Comparison of ENCODE assay signal across 13 cellular contexts in the genomic region with DNA sequence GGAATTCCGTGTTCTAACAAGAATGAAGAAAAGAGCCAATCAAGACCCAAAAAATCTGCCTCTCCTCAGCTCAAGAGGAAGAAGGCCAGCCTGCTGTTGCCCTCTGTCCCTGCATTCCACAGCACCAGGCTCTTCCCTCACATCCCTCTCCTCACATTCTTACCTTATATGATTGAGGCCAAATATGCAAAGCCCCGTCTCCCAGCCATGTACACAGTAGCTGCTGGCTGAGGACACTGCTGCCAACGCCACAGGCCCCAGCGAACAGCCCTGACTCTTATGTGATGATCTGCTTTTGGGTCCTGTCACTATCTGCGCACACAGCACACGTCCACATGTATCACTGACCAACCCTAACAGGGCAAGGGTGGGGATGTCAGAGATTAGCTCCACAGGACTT.
DNase-seq lines count a peak whose midpoint lies in the region; ATAC-seq, FAIRE-seq and TF ChIP-seq lines count a peak whose summit lies in the region.
"Had no signal": no experiment of that assay in that cellular context is flagged by ENCODE, and none has a peak within 500 bp of the region (broad histone marks: within the 10 kb centered on the region; RNA-seq: fewer than 3 reads in every experiment).

No MANE protein-coding gene starts in this region.

- TF ChIP-seq EP300 in H1 (IDR thresholded peaks at IDR 0.05; ENCODE audit: borderline replicate concordance in 1 of 2, low read depth in 2 of 2, low read length in 2 of 2) = no peak

- H3K79me1 ChIP-seq in H1 (ENCODE audit: low read depth, low read length) = 0 out of 2 replicates have a peak, but pooled peaks cover 4% of the 10 kb centered on the region

- H3K9ac ChIP-seq in H1 (replicated peaks in 1 of 4; ENCODE audit: extremely low read depth in 1 of 4, low read depth in 3 of 4, low read length in 3 of 4) (no peak overlapping the region), rectal smooth muscle tissue (ENCODE audit: low read length) (no peak overlapping the region)

- H3K4me3 ChIP-seq in H1 (ENCODE audit: extremely low read depth in 1 of 4, insufficient read depth in 2 of 4, low read depth in 3 of 4, low read length in 4 of 4) (no peak overlapping the region), rectal smooth muscle tissue (ENCODE audit: low read length) (peak overlapping the region; percentile 24), MG63 (no peak overlapping the region)
- H3K4me3 ChIP-seq: pancreas had no signal

- no peak overlapping the region for H3K56ac ChIP-seq in H1 (replicated peaks; ENCODE audit: insufficient read length, low read depth, low read length)

- peaks cover 0 to 49% of the 10 kb centered on the region in 2 experiments; a peak in 2 of 4 replicates for H3K79me2 ChIP-seq in H1 (ENCODE audit: control insufficient read depth in 1 of 2, insufficient read depth in 2 of 2, low read length in 2 of 2)

- TF ChIP-seq RAD21 in H1 (IDR thresholded peaks at IDR 0.05 in 1 of 2, conservative IDR thresholded peaks at IDR 0.05 in 1 of 2; ENCODE audit: low read depth in 2 of 2, low read length in 2 of 2) = no peak

- no peak overlapping the region for H2AK5ac ChIP-seq in H1 (ENCODE audit: low read depth, low read length)

- TF ChIP-seq CTCF in H1 (IDR thresholded peaks at IDR 0.05; ENCODE audit: control extremely low read depth in 1 of 3, insufficient read depth in 1 of 3, low read depth in 1 of 3, low read length in 3 of 3) = no peak

- no peak overlapping the region for H3K18ac ChIP-seq in H1 (ENCODE audit: extremely low read depth, low read length)

- 78% methylated on average over 6 of the region's 6 CpGs; no CpG with 5 or more reads in 1 of the 2 experiments for WGBS in H1 (ENCODE audit: extremely low coverage in 1 of 2, insufficient coverage in 1 of 2, insufficient read length in 1 of 2, insufficient replicate concordance in 2 of 2, low coverage in 1 of 2, low lambda C conversion rate in 2 of 2, missing lambda C conversion rate in 1 of 2), 2 experiments

- H2BK5ac ChIP-seq in H1 (ENCODE audit: low read depth, low read length) = no peak overlapping the region

- FAIRE-seq in H1 (lab: Jason Lieb, UNC) = no peak
- FAIRE-seq: pancreas had no signal

- no peak overlapping the region for H2AFZ ChIP-seq in H1 (ENCODE audit: low read length)

- ATAC-seq in GM19025 (IDR thresholded peaks at IDR 0.05; ENCODE audit: low read depth, unreplicated experiment) (peak; percentile 13), HG03066 (IDR thresholded peaks at IDR 0.05; ENCODE audit: low read depth, unreplicated experiment) (peak; percentile 41)
- ATAC-seq: pancreas had no signal

- no peak overlapping the region for H3K4me2 ChIP-seq in H1 (ENCODE audit: insufficient read depth in 1 of 2, low read depth in 2 of 2, low read length in 2 of 2)

- H3K36me3 ChIP-seq in H1 (ENCODE audit: control insufficient read depth in 2 of 4, insufficient read depth in 4 of 4, low read length in 3 of 4) = no peaks in the 10 kb centered on the region
- H3K36me3 ChIP-seq in rectal smooth muscle tissue (ENCODE audit: control insufficient read depth, insufficient read depth, low read length) = no peaks in the 10 kb centered on the region
- H3K36me3 ChIP-seq in MG63 = peaks cover 11% of the 10 kb centered on the region
- H3K36me3 ChIP-seq: pancreas had no signal

- H3K14ac ChIP-seq in H1 (ENCODE audit: insufficient read length) = no peak overlapping the region

- H4K20me1 ChIP-seq in H1 (replicated peaks in 1 of 2; ENCODE audit: control insufficient read depth in 1 of 2, insufficient read depth in 2 of 2, low read length in 2 of 2) = peaks cover 8 to 21% of the 10 kb centered on the region in 2 experiments

- no peak overlapping the region for H3K27ac ChIP-seq in H1 (ENCODE audit: low read depth, low read length)
- peak overlapping the region; percentile 0 for H3K27ac ChIP-seq in rectal smooth muscle tissue (ENCODE audit: low read depth, low read length)
- H3K27ac ChIP-seq: pancreas, VCaP had no signal

- peak overlapping the region; percentile 33; the same call in 1 of the 2 replicates for H2BK12ac ChIP-seq in H1 (ENCODE audit: low read depth, low read length)

- H4K8ac ChIP-seq in H1 (ENCODE audit: extremely low read depth, insufficient read depth, low read length) = no peak overlapping the region

- H2BK20ac ChIP-seq in H1 (ENCODE audit: low read length) = no peak overlapping the region

- H3K23ac ChIP-seq in H1 (ENCODE audit: insufficient read length) = no peak overlapping the region

- H4K91ac ChIP-seq in H1 (replicated peaks; ENCODE audit: insufficient read length, low read length) = no peak overlapping the region

- H3K9me3 ChIP-seq in H1 (ENCODE audit: insufficient read depth in 2 of 2, low read depth in 1 of 2, low read length in 1 of 2) (no peaks in the 10 kb centered on the region), MG63 (no peaks in the 10 kb centered on the region)
- H3K9me3 ChIP-seq: pancreas had no signal

- DNase-seq in H1 (ENCODE audit: low read depth in 1 of 2, low spot score in 2 of 2) (no peak), MG63 (no peak), NCI-H1417 (lab: John Stamatoyannopoulos, UW) (no peak)
- no peak for DNase-seq in activated CD4-positive, CD25-positive, alpha-beta regulatory T cell treated with anti-CD3 and anti-CD28 coated beads, Interleukin-2, amount 50 U/mL, for 72 hours
- no peak for DNase-seq in stimulated activated naive CD4-positive, alpha-beta T cell (lab: John Stamatoyannopoulos, UW)
- DNase-seq: effector memory CD4-positive, alpha-beta T cell; NCI-H1092 treated with DMSO at 0.1 percent for 48 hours; OCI-M1; pancreas had no signal

- no peak overlapping the region for H4K5ac ChIP-seq in H1 (ENCODE audit: insufficient read length, low read depth, low read length)

- H3K27me3 ChIP-seq in H1 (replicated peaks in 1 of 4; ENCODE audit: control insufficient read depth in 3 of 4, extremely low read depth in 1 of 4, insufficient read depth in 3 of 4, low read length in 3 of 4) (no peaks in the 10 kb centered on the region), rectal smooth muscle tissue (ENCODE audit: control insufficient read depth, insufficient read depth, low read length) (no peaks in the 10 kb centered on the region), MG63 (no peaks in the 10 kb centered on the region)
- H3K27me3 ChIP-seq: pancreas had no signal

- POLR2A ChIA-PET in H1 (lab: Charles Lee; ENCODE audit: partially characterized antibody) = interaction anchor here (1.0 kb wide), 1 partner anchor 46 kb away, joined by 3 read pairs; no protein-coding TSS in a partner anchor

- H3K4ac ChIP-seq in H1 (replicated peaks; ENCODE audit: insufficient read length, low read depth, low read length) = no peak overlapping the region

- CTCF ChIA-PET in H1 (lab: Charles Lee; ENCODE audit: partially characterized antibody) = interaction anchor here (0.8 to 1.5 kb wide), 3 partner anchors 72 to 193 kb away, joined by 3 to 5 read pairs (median 4); no protein-coding TSS in a partner anchor

- no peaks in the 10 kb centered on the region for H3K23me2 ChIP-seq in H1 (ENCODE audit: low read depth, low read length)

- H3K4me1 ChIP-seq in H1 (replicated peaks in 1 of 4; ENCODE audit: control insufficient read depth in 3 of 4, insufficient read depth in 4 of 4, low read length in 3 of 4) (peaks cover 0 to 4% (median 2%) of the 10 kb centered on the region in 4 experiments; a peak in 6 of 7 replicates), rectal smooth muscle tissue (ENCODE audit: control insufficient read depth, insufficient read depth, low read length) (peaks cover 11% of the 10 kb centered on the region)
- H3K4me1 ChIP-seq: pancreas had no signal

- TF ChIP-seq POLR2A in H1 (IDR thresholded peaks at IDR 0.05; ENCODE audit: control extremely low read depth in 1 of 2, low read depth in 2 of 2, low read length in 2 of 2) = no peak

- no peak overlapping the region for H2BK120ac ChIP-seq in H1 (replicated peaks; ENCODE audit: low read depth, low read length)

- 0 out of 2 replicates have a peak overlapping the region, but pooled peaks have one; percentile 63 for H2BK15ac ChIP-seq in H1 (ENCODE audit: low read length)

TF ChIP-seq in H1, 55 proteins besides CTCF, POLR2A, EP300 and RAD21:
- no peak for TF ChIP-seq BRCA1 (IDR thresholded peaks at IDR 0.05; ENCODE audit: low read depth, low read length)
- peak; percentile 17; the same call in 1 of the 2 replicates for TF ChIP-seq TEAD4 (IDR thresholded peaks at IDR 0.05; ENCODE audit: low read depth, low read length)
